Comparison of ENCODE assay signal across 8 cellular contexts in genomic region chr12:49706351-49707126, GRCh38. TPM values are rescaled to one million over a fixed set of nuclear protein-coding genes. Genes with fewer than 3 reads are reported as not detected.
DNase-seq lines count a peak whose midpoint lies in the region; ATAC-seq, FAIRE-seq and TF ChIP-seq lines count a peak whose summit lies in the region.

No MANE protein-coding gene starts in this region.

- H3K4me3 ChIP-seq in DOHH2 (ENCODE audit: low read length) = peak overlapping the region; percentile 72

- peaks cover 43% of the 10 kb centered on the region for H3K79me2 ChIP-seq in DOHH2 (ENCODE audit: control insufficient read depth, low read length)

- peaks cover 17% of the 10 kb centered on the region for H3F3A ChIP-seq in DOHH2 (ENCODE audit: control insufficient read depth, insufficient read depth)

- H3K27ac Mint-ChIP-seq in activated T-cell treated with anti-CD3 and anti-CD28 coated beads, Interleukin-2, amount 50 U/mL, for 72 hours = no peak overlapping the region
- H3K27ac Mint-ChIP-seq in neural crest cell (ENCODE audit: unreplicated experiment) = peak overlapping the region; percentile 89

- peak overlapping the region; percentile 73 for H3K4me2 ChIP-seq in DOHH2 (ENCODE audit: low read length)

- no peaks in the 10 kb centered on the region for H3K9me3 Mint-ChIP-seq in activated T-cell treated with anti-CD3 and anti-CD28 coated beads, Interleukin-2, amount 50 U/mL, for 72 hours
- H3K9me3 Mint-ChIP-seq in neural crest cell = peaks cover 4% of the 10 kb centered on the region

- peaks cover 7% of the 10 kb centered on the region for H3K27me3 ChIP-seq in DOHH2 (ENCODE audit: control insufficient read depth, low read length)

- H3K36me3 Mint-ChIP-seq in activated T-cell treated with anti-CD3 and anti-CD28 coated beads, Interleukin-2, amount 50 U/mL, for 72 hours (ENCODE audit: insufficient read depth in 2 of 2) = no peaks in the 10 kb centered on the region
- peaks cover 2% of the 10 kb centered on the region for H3K36me3 Mint-ChIP-seq in neural crest cell (ENCODE audit: low read depth)

- no peaks in the 10 kb centered on the region for H3K9me3 ChIP-seq in DOHH2 (ENCODE audit: control insufficient read depth, insufficient read depth, low read length)

- peak overlapping the region; percentile 53 for H3K27ac ChIP-seq in DOHH2 (ENCODE audit: low read depth, low read length)

- H3K27me3 Mint-ChIP-seq in activated T-cell treated with anti-CD3 and anti-CD28 coated beads, Interleukin-2, amount 50 U/mL, for 72 hours (ENCODE audit: low read depth) = peaks cover 9% of the 10 kb centered on the region
- H3K27me3 Mint-ChIP-seq in neural crest cell (ENCODE audit: low read depth) = peaks cover 44% of the 10 kb centered on the region

- no peaks in the 10 kb centered on the region for H4K20me1 ChIP-seq in DOHH2 (ENCODE audit: control insufficient read depth, insufficient read depth, low read depth, low read length)

- H3K4me3 Mint-ChIP-seq in activated T-cell treated with anti-CD3 and anti-CD28 coated beads, Interleukin-2, amount 50 U/mL, for 72 hours = peak overlapping the region; percentile 96
- H3K4me3 Mint-ChIP-seq in neural crest cell = peak overlapping the region; percentile 92

- TF ChIP-seq CTCF in DOHH2 (IDR thresholded peaks at IDR 0.05; ENCODE audit: low read depth, low read length, poor library complexity, severe bottlenecking) = no peak
- TF ChIP-seq CTCF in neural crest cell (conservative IDR thresholded peaks at IDR 0.05) = no peak

- peak; percentile 4 for ATAC-seq in GM21786 (IDR thresholded peaks at IDR 0.05; ENCODE audit: unreplicated experiment)
- ATAC-seq in activated T-cell treated with anti-CD3 and anti-CD28 coated beads, Interleukin-2, amount 50 U/mL, for 72 hours (replicated peaks in 1 of 2) = peak; percentile 30 to 35

- H3K36me3 ChIP-seq in DOHH2 (ENCODE audit: control insufficient read depth, low read length) = no peaks in the 10 kb centered on the region

- no peak for FAIRE-seq in frontal cortex (lab: Jason Lieb, UNC)

- peaks cover 63% of the 10 kb centered on the region for H3K4me1 ChIP-seq in DOHH2 (ENCODE audit: control insufficient read depth, low read length)

- peak; percentile 52 for DNase-seq in M059J (ENCODE audit: low read depth)
- DNase-seq in activated T-cell treated with anti-CD3 and anti-CD28 coated beads, Interleukin-2, amount 50 U/mL, for 72 hours = peak; percentile 18 to 32
- DNase-seq in frontal cortex (ENCODE audit: low spot score in 2 of 2) = peak; percentile 30 to 47
- peak; percentile 41 for DNase-seq in neural crest cell (ENCODE audit: low read depth, low spot score)
- DNase-seq in NCI-H2029 treated with DMSO at 0.1 percent for 48 hours (lab: John Stamatoyannopoulos, UW) = no peak
- DNase-seq in AML-193 (lab: John Stamatoyannopoulos, UW) = no peak

- H3K9me2 ChIP-seq in DOHH2 (replicated peaks; ENCODE audit: control insufficient read depth, low read length) = no peaks in the 10 kb centered on the region

- H3K4me1 Mint-ChIP-seq in activated T-cell treated with anti-CD3 and anti-CD28 coated beads, Interleukin-2, amount 50 U/mL, for 72 hours (ENCODE audit: low read depth) = peaks cover 52% of the 10 kb centered on the region
- peaks cover 40% of the 10 kb centered on the region for H3K4me1 Mint-ChIP-seq in neural crest cell

RNA-seq across cellular contexts. Expression of gene FMNL3, which starts 0.7 kb away (rescaled TPM):
- 18.3 and 30.4 TPM in 2 replicates for total RNA-seq in M059J (2014; rRNA removed; shearing (Covaris generic))
- 10 to 100 TPM; 40.6 to 42.0 TPM for total RNA-seq in activated T-cell treated with anti-CD3 and anti-CD28 coated beads, Interleukin-2, amount 50 U/mL, for 72 hours
- 9.0 TPM for total RNA-seq in frontal cortex
- total RNA-seq in neural crest cell = 38.9 and 41.4 TPM in 2 replicates

RNA-seq across cellular contexts. Expression of gene TMBIM6, which starts 34.8 kb away (rescaled TPM):
- total RNA-seq in M059J (2014; rRNA removed; shearing (Covaris generic)) = 585 and 680 TPM in 2 replicates
- total RNA-seq in activated T-cell treated with anti-CD3 and anti-CD28 coated beads, Interleukin-2, amount 50 U/mL, for 72 hours = 100 to 1,000 TPM; 755 to 785 TPM
- total RNA-seq in frontal cortex (284 TPM), neural crest cell (352 and 370 TPM in 2 replicates)

Comparison
In these comparisons a context has a peak if more than half of its experiments do, and no peak if none do; other contexts are left out.
1. DNase-seq: peak in M059J (single experiment), activated T-cell treated with anti-CD3 and anti-CD28 coated beads, Interleukin-2, amount 50 U/mL, for 72 hours (2 of 2), frontal cortex (2 of 2) and neural crest cell (single experiment); none in NCI-H2029 treated with DMSO at 0.1 percent for 48 hours (single experiment) and AML-193 (0 of 2).